In the genomic region with DNA sequence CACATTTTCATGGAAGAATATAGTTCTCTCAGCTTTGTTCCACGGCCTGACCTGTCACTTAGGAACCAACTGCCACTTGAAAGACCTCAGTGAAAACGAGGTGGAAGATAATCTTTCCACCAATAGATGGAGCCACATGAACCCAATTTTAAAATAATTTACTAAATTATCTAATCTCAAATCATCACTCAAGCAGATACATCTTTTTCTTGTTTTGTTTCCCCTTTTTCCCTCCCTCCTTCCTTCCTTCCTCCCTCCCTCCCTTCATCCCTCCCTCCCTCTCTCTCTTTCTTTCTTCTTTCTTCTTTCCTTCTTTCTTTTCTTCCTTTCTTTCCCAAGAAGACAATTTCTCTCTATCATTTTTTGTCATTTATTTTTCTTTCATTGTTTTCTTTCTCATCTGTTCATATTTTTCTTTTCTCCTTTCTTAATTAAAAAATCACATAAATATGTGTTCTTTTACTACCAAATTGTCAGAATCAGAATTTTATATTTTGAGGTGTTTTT, we compare ENCODE assay signal across 10 cellular contexts.
A peak's percentile ranks its signal among the peaks of the same experiment; 100 is the strongest.
DNase-seq lines count a peak whose midpoint lies in the region; ATAC-seq and TF ChIP-seq lines count a peak whose summit lies in the region.
"Had no signal": no experiment of that assay in that cellular context is flagged by ENCODE, and none has a peak within 500 bp of the region (broad histone marks: within the 10 kb centered on the region; RNA-seq: fewer than 3 reads in every experiment).

No MANE protein-coding gene starts in this region.

- no peaks in the 10 kb centered on the region for H3K27me3 Mint-ChIP-seq in MCF 10A (ENCODE audit: insufficient read depth, unreplicated experiment)

- H3K9me3 Mint-ChIP-seq in MCF 10A (ENCODE audit: unreplicated experiment): no peaks in the 10 kb centered on the region

- POLR2A ChIA-PET in MCF 10A (lab: Yijun Ruan, JAX): interaction anchor here (0.5 to 5.1 kb wide), 23 partner anchors 41 to 288 kb away, joined by 3 to 70 read pairs (median 4); a partner anchor contains a TSS

- CTCF ChIA-PET in MCF 10A (lab: Yijun Ruan, JAX): interaction anchor here (0.6 to 10.0 kb wide), 43 partner anchors 8 to 1347 kb away, joined by 3 to 195 read pairs (median 4); a partner anchor contains a TSS

- TF ChIP-seq CTCF in MCF 10A (IDR thresholded peaks at IDR 0.05; ENCODE audit: unreplicated experiment): peak; percentile 50

- H3K27ac Mint-ChIP-seq in MCF 10A (ENCODE audit: low read depth, unreplicated experiment): no peak overlapping the region
- H3K27ac Mint-ChIP-seq: activated B cell treated with CpG ODN at 0.5 μM for 24 hours; CD4-positive, alpha-beta memory T cell had no signal

- DNase-seq in NCI-H1694 (lab: John Stamatoyannopoulos, UW) (peak; percentile 1), NCI-H1694 treated with DMSO at 0.1 percent for 48 hours (lab: John Stamatoyannopoulos, UW) (no peak), M059J (ENCODE audit: low read depth) (peak; percentile 57), MCF 10A (ENCODE audit: unreplicated experiment) (peak; percentile 57), myocyte (ENCODE audit: low read depth) (peak; percentile 50)
- DNase-seq: activated B cell treated with CpG ODN at 0.5 μM for 24 hours had no signal

- intact Hi-C loops in MCF 10A (cut with micrococcal nuclease): loop anchor here (1.0 to 10.0 kb wide), 6 partner anchors 97 to 472 kb away; a partner anchor contains a TSS

- no peak overlapping the region for H3K4me3 Mint-ChIP-seq in MCF 10A (ENCODE audit: unreplicated experiment)
- H3K4me3 Mint-ChIP-seq: activated B cell treated with CpG ODN at 0.5 μM for 24 hours had no signal

- BruUV-seq in MCF 10A (replicated peaks; lab: Mats Ljungman, UMichigan): no TSS peak

- H3K36me3 Mint-ChIP-seq in MCF 10A (ENCODE audit: insufficient read depth, unreplicated experiment): no peaks in the 10 kb centered on the region
- H3K36me3 Mint-ChIP-seq: CD4-positive, alpha-beta memory T cell had no signal

- H3K4me1 Mint-ChIP-seq in MCF 10A (ENCODE audit: insufficient read depth, unreplicated experiment): peaks cover 17% of the 10 kb centered on the region
- H3K4me1 Mint-ChIP-seq: activated B cell treated with CpG ODN at 0.5 μM for 24 hours had no signal

- ATAC-seq in HG03045 (IDR thresholded peaks at IDR 0.05; ENCODE audit: unreplicated experiment) (no peak), HG03571 (IDR thresholded peaks at IDR 0.05; ENCODE audit: unreplicated experiment) (no peak), GM21723 (IDR thresholded peaks at IDR 0.05; ENCODE audit: unreplicated experiment) (no peak)
